1 cellular context compared by ENCODE assay signal in genomic region chr11:102317099-102317767, GRCh38.
TF ChIP-seq lines count a peak whose summit lies in the region.

BIRC3 (plus strand) TSS chr11:102317484; CDS start chr11:102324510, 7,026 bp downstream.

TF ChIP-seq in GM12878, 131 proteins besides CTCF, POLR2A, EP300 and RAD21 (continued from another document and continues in another):
- no peak for TF ChIP-seq CEBPZ (IDR thresholded peaks at IDR 0.05; ENCODE audit: low read depth, low read length)
- TF ChIP-seq SIN3A (IDR thresholded peaks at IDR 0.05; ENCODE audit: low read depth, low read length): no peak; the same call in 1 of the 2 replicates
- peak; percentile 98 for TF ChIP-seq TCF3 (IDR thresholded peaks at IDR 0.05; ENCODE audit: borderline replicate concordance, insufficient read depth, low read depth, low read length)
- TF ChIP-seq SP1 (IDR thresholded peaks at IDR 0.05; ENCODE audit: low read depth, low read length): peak; percentile 85
- peak; percentile 99 for TF ChIP-seq HDGF (IDR thresholded peaks at IDR 0.05)
- peak in 1 of 2 experiments; percentile 89; a peak in 2 of 4 replicates for TF ChIP-seq ETV6 (conservative IDR thresholded peaks at IDR 0.05 in 1 of 2, IDR thresholded peaks at IDR 0.05 in 1 of 2; ENCODE audit: borderline replicate concordance in 1 of 2, low read depth in 1 of 2)
- peak; percentile 97 for TF ChIP-seq STAT3 (IDR thresholded peaks at IDR 0.05; ENCODE audit: low read depth, low read length)
- TF ChIP-seq CBX5 (IDR thresholded peaks at IDR 0.05; ENCODE audit: low read depth): peak; percentile 56; the same call in 1 of the 2 replicates
- peak; percentile 88 for TF ChIP-seq PKNOX1 (IDR thresholded peaks at IDR 0.05)
- no peak for TF ChIP-seq E2F4 (IDR thresholded peaks at IDR 0.05; ENCODE audit: low read depth, low read length)
- TF ChIP-seq EZH2 (IDR thresholded peaks at IDR 0.05; ENCODE audit: borderline replicate concordance, control insufficient read depth, low read depth, low read length): no peak
- TF ChIP-seq MEF2A (IDR thresholded peaks at IDR 0.05; ENCODE audit: insufficient read depth, low read depth, low read length): peak; percentile 85
- TF ChIP-seq RFX5 (IDR thresholded peaks at IDR 0.05; ENCODE audit: low read depth, low read length): no peak
- TF ChIP-seq E4F1 (IDR thresholded peaks at IDR 0.05; ENCODE audit: borderline replicate concordance, partially characterized antibody): no peak
- TF ChIP-seq ZNF274 (IDR thresholded peaks at IDR 0.05; ENCODE audit: insufficient read depth, insufficient read length): no peak
- peak; percentile 90 for TF ChIP-seq NKRF (conservative IDR thresholded peaks at IDR 0.05)
- TF ChIP-seq MXI1 (IDR thresholded peaks at IDR 0.05; ENCODE audit: low read depth, low read length): peak; percentile 96; the same call in 1 of the 2 replicates
- no peak for TF ChIP-seq CHD4 (IDR thresholded peaks at IDR 0.05)
- peak; percentile 96 for TF ChIP-seq ATF2 (IDR thresholded peaks at IDR 0.05; ENCODE audit: low read length)
- TF ChIP-seq ATF3 (IDR thresholded peaks at IDR 0.05; ENCODE audit: borderline replicate concordance, extremely low read depth, low read depth, low read length): no peak
- TF ChIP-seq JUND (IDR thresholded peaks at IDR 0.05; ENCODE audit: low read depth, low read length): no peak
- TF ChIP-seq BCL3 (IDR thresholded peaks at IDR 0.05; ENCODE audit: borderline replicate concordance, insufficient read depth, low read depth, low read length, poor library complexity, severe bottlenecking): peak; percentile 79
- TF ChIP-seq USF1 (IDR thresholded peaks at IDR 0.05; ENCODE audit: borderline replicate concordance, extremely low read length, insufficient read depth, low read depth, low read length): no peak
- TF ChIP-seq MEF2B (IDR thresholded peaks at IDR 0.05; ENCODE audit: partially characterized antibody, poor library complexity, severe bottlenecking): peak; percentile 91
- TF ChIP-seq TAF1 (IDR thresholded peaks at IDR 0.05; ENCODE audit: borderline replicate concordance, low read depth, low read length): peak; percentile 73
- no peak for TF ChIP-seq SUZ12 (IDR thresholded peaks at IDR 0.05; ENCODE audit: unreplicated experiment)
- no peak for TF ChIP-seq BCLAF1 (IDR thresholded peaks at IDR 0.05)
- peak; percentile 98 for TF ChIP-seq SPI1 (IDR thresholded peaks at IDR 0.05; ENCODE audit: borderline replicate concordance, insufficient read depth, low read depth, low read length)
- TF ChIP-seq KLF5 (IDR thresholded peaks at IDR 0.05; ENCODE audit: partially characterized antibody): peak; percentile 93
- no peak; a peak in 1 of 4 replicates for TF ChIP-seq CEBPB (IDR thresholded peaks at IDR 0.05; ENCODE audit: borderline replicate concordance in 1 of 2, low read depth in 2 of 2, low read length in 2 of 2)
- peak; percentile 96 for TF ChIP-seq BACH1 (IDR thresholded peaks at IDR 0.05; ENCODE audit: borderline replicate concordance)
- 0 out of 2 replicates have a peak, but pooled peaks have one; percentile 45 for TF ChIP-seq RAD51 (IDR thresholded peaks at IDR 0.05)
- TF ChIP-seq SREBF1 (IDR thresholded peaks at IDR 0.05; ENCODE audit: low read length): no peak
- no peak for TF ChIP-seq ZBTB40 (IDR thresholded peaks at IDR 0.05; ENCODE audit: borderline replicate concordance)
